8 cellular contexts compared by ENCODE assay signal in genomic region chr2:27408601-27409320, GRCh38. TPM values are rescaled to one million over a fixed set of nuclear protein-coding genes. Genes with fewer than 3 reads are reported as not detected.
A peak's percentile ranks its signal among the peaks of the same experiment; 100 is the strongest.
DNase-seq lines count a peak whose midpoint lies in the region; ATAC-seq and TF ChIP-seq lines count a peak whose summit lies in the region.

No MANE protein-coding gene starts in this region.

- H3K4me3 Mint-ChIP-seq in natural killer cell treated with Interleukin-12 subunit alpha and Interleukin-12 subunit beta and Interleukin-15 and Interleukin-18, amount 100 ng/mL, for 72 hours: peak overlapping the region; percentile 87

- peaks cover 10% of the 10 kb centered on the region for H3K36me3 ChIP-seq in SU-DHL-6 (ENCODE audit: low read length)

- DNase-seq in Caki2 (ENCODE audit: low read depth): peak; percentile 25
- DNase-seq in GM19238 (ENCODE audit: insufficient read length, low spot score): peak; percentile 18
- DNase-seq in natural killer cell treated with Interleukin-12 subunit alpha and Interleukin-12 subunit beta and Interleukin-15 and Interleukin-18, amount 100 ng/mL, for 72 hours (ENCODE audit: low spot score): no peak
- no peak for DNase-seq in effector CD8-positive, alpha-beta T cell (lab: John Stamatoyannopoulos, UW)
- DNase-seq in NK-92 (lab: John Stamatoyannopoulos, UW; ENCODE audit: unreplicated experiment): no peak

- in situ Hi-C loops in Caki2 (cut with HindIII; ENCODE audit: low pct_unique_long_range_greater_than_20kb, low sequenced_read_pairs): no loop called here

- H3K4me1 Mint-ChIP-seq in natural killer cell treated with Interleukin-12 subunit alpha and Interleukin-12 subunit beta and Interleukin-15 and Interleukin-18, amount 100 ng/mL, for 72 hours (ENCODE audit: low read depth in 2 of 2): peaks cover 28 to 30% of the 10 kb centered on the region in 2 donors

- H3K27ac ChIP-seq in SU-DHL-6 (ENCODE audit: low read depth, low read length): peak overlapping the region; percentile 70

- TF ChIP-seq CTCF in SU-DHL-6 (IDR thresholded peaks at IDR 0.05; ENCODE audit: insufficient read depth, low read length, poor library complexity, severe bottlenecking): no peak

- peak; percentile 34 for ATAC-seq in HG03175 (IDR thresholded peaks at IDR 0.05; ENCODE audit: unreplicated experiment)
- peak; percentile 39 for ATAC-seq in esophagus mucosa
- ATAC-seq in natural killer cell treated with Interleukin-12 subunit alpha and Interleukin-12 subunit beta and Interleukin-15 and Interleukin-18, amount 100 ng/mL, for 72 hours: peak; percentile 54 to 56

- peaks cover 4% of the 10 kb centered on the region for H3K9me3 Mint-ChIP-seq in natural killer cell treated with Interleukin-12 subunit alpha and Interleukin-12 subunit beta and Interleukin-15 and Interleukin-18, amount 100 ng/mL, for 72 hours

- H2AFZ ChIP-seq in SU-DHL-6 (ENCODE audit: low read depth, low read length, severe bottlenecking): peak overlapping the region; percentile 91

- peak overlapping the region; percentile 98 for H3K4me3 ChIP-seq in SU-DHL-6 (ENCODE audit: insufficient read depth, low read length, poor library complexity, severe bottlenecking)

- H4K20me1 ChIP-seq in SU-DHL-6 (ENCODE audit: low read depth, low read length): peaks cover 22% of the 10 kb centered on the region

- H3K27me3 ChIP-seq in SU-DHL-6 (ENCODE audit: low read length): no peaks in the 10 kb centered on the region

- no peaks in the 10 kb centered on the region for H3K9me3 ChIP-seq in SU-DHL-6 (ENCODE audit: insufficient read depth, low read length)

- no peaks in the 10 kb centered on the region for H3K9me2 ChIP-seq in SU-DHL-6 (replicated peaks; ENCODE audit: insufficient read depth, low read length)

- H3K36me3 Mint-ChIP-seq in natural killer cell treated with Interleukin-12 subunit alpha and Interleukin-12 subunit beta and Interleukin-15 and Interleukin-18, amount 100 ng/mL, for 72 hours: peaks cover 11% of the 10 kb centered on the region

- peak overlapping the region; percentile 77 to 88 for H3K27ac Mint-ChIP-seq in natural killer cell treated with Interleukin-12 subunit alpha and Interleukin-12 subunit beta and Interleukin-15 and Interleukin-18, amount 100 ng/mL, for 72 hours

- H3K79me2 ChIP-seq in SU-DHL-6 (ENCODE audit: insufficient read depth, low read length): peaks cover 56% of the 10 kb centered on the region

- peak overlapping the region; percentile 100 for H3K4me2 ChIP-seq in SU-DHL-6 (ENCODE audit: low read depth, low read length, poor library complexity, severe bottlenecking)

- peak overlapping the region; percentile 99 for H3K9ac ChIP-seq in SU-DHL-6 (ENCODE audit: low read length)

- H3K27me3 Mint-ChIP-seq in natural killer cell treated with Interleukin-12 subunit alpha and Interleukin-12 subunit beta and Interleukin-15 and Interleukin-18, amount 100 ng/mL, for 72 hours: peaks cover 7 to 12% of the 10 kb centered on the region in 2 donors

- peaks cover 5% of the 10 kb centered on the region; the same call in 1 of the 2 replicates for H3F3A ChIP-seq in SU-DHL-6 (ENCODE audit: insufficient read depth)

RNA-seq across cellular contexts. Expression of gene PPM1G, which starts 0.6 kb away (rescaled TPM):
- 148 and 186 TPM in 2 replicates for total RNA-seq in Caki2 (2014; rRNA removed; shearing (Covaris generic); ENCODE audit: low replicate concordance)
- total RNA-seq in esophagus mucosa: 57.3 TPM
- 100 to 1,000 TPM; 110 to 158 TPM for total RNA-seq in natural killer cell treated with Interleukin-12 subunit alpha and Interleukin-12 subunit beta and Interleukin-15 and Interleukin-18, amount 100 ng/mL, for 72 hours

RNA-seq across cellular contexts. Expression of gene NRBP1, which starts 19.7 kb away (rescaled TPM):
- 146 and 150 TPM in 2 replicates for total RNA-seq in Caki2 (2014; rRNA removed; shearing (Covaris generic); ENCODE audit: low replicate concordance)
- 86.6 TPM for total RNA-seq in esophagus mucosa
- total RNA-seq in natural killer cell treated with Interleukin-12 subunit alpha and Interleukin-12 subunit beta and Interleukin-15 and Interleukin-18, amount 100 ng/mL, for 72 hours: 100 to 1,000 TPM in 1 of 2 donors, 10 to 100 TPM in 1; 66.0 to 117 TPM

RNA-seq across cellular contexts. Expression of gene ZNF513, which starts 28.2 kb away (rescaled TPM):
- total RNA-seq in Caki2 (2014; rRNA removed; shearing (Covaris generic); ENCODE audit: low replicate concordance): 12.3 and 19.0 TPM in 2 replicates
- 11.4 TPM for total RNA-seq in esophagus mucosa
- 10 to 100 TPM; 21.8 to 23.6 TPM for total RNA-seq in natural killer cell treated with Interleukin-12 subunit alpha and Interleukin-12 subunit beta and Interleukin-15 and Interleukin-18, amount 100 ng/mL, for 72 hours

RNA-seq across cellular contexts. Expression of gene KRTCAP3, which starts 33.4 kb away (rescaled TPM):
- total RNA-seq in Caki2 (2014; rRNA removed; shearing (Covaris generic); ENCODE audit: low replicate concordance): not detected in 2 replicates
- 26.0 TPM for total RNA-seq in esophagus mucosa
- total RNA-seq in natural killer cell treated with Interleukin-12 subunit alpha and Interleukin-12 subunit beta and Interleukin-15 and Interleukin-18, amount 100 ng/mL, for 72 hours: 1 to 10 TPM; 2.2 to 6.1 TPM

RNA-seq across cellular contexts. Expression of gene SNX17, which starts 38.3 kb away (rescaled TPM):
- total RNA-seq in Caki2 (2014; rRNA removed; shearing (Covaris generic); ENCODE audit: low replicate concordance): 307 and 358 TPM in 2 replicates
- 62.1 TPM for total RNA-seq in esophagus mucosa
- total RNA-seq in natural killer cell treated with Interleukin-12 subunit alpha and Interleukin-12 subunit beta and Interleukin-15 and Interleukin-18, amount 100 ng/mL, for 72 hours: 100 to 1,000 TPM; 100 to 113 TPM

Comparison
In these comparisons a context has a peak if more than half of its experiments do, and no peak if none do; other contexts are left out.
1. DNase-seq: peak in Caki2 (single experiment) and GM19238 (single experiment); none in natural killer cell treated with Interleukin-12 subunit alpha and Interleukin-12 subunit beta and Interleukin-15 and Interleukin-18, amount 100 ng/mL, for 72 hours (single experiment), effector CD8-positive, alpha-beta T cell (single experiment) and NK-92 (single experiment).
2. Peak in every context shown above with its lines, with median percentiles within 50 percentile points of each other: ATAC-seq.